9 cellular contexts compared by ENCODE assay signal in genomic region chr7:45923290-45923689, GRCh38. TPM values are rescaled to one million over a fixed set of nuclear protein-coding genes. Genes with fewer than 3 reads are reported as not detected.
DNase-seq lines count a peak whose midpoint lies in the region; ATAC-seq lines count a peak whose summit lies in the region.
"Had no signal": no experiment of that assay in that cellular context is flagged by ENCODE, and none has a peak within 500 bp of the region (broad histone marks: within the 10 kb centered on the region; RNA-seq: fewer than 3 reads in every experiment).

No MANE protein-coding gene starts in this region.

- peak overlapping the region; percentile 91 for H3K4ac ChIP-seq in trophoblast cell (ENCODE audit: low read depth, low read length)

- no CpG with 5 or more reads among the region's 9 CpGs for WGBS in trophoblast cell (ENCODE audit: extremely low coverage, insufficient coverage, insufficient read length)

- no peak overlapping the region for H2AFZ ChIP-seq in trophoblast cell (ENCODE audit: insufficient read depth, low read length, poor library complexity)

- no peak overlapping the region for H3K27ac Mint-ChIP-seq in activated naive CD4-positive, alpha-beta T cell treated with anti-CD3 and anti-CD28 coated beads, Interleukin-2, amount 50 U/mL, for 24 hours

- peak overlapping the region; percentile 98 for H2BK120ac ChIP-seq in trophoblast cell (ENCODE audit: insufficient read depth, low read length, poor library complexity)

- ATAC-seq in Right ventricle myocardium inferior (peak; percentile 35), GM21619 (IDR thresholded peaks at IDR 0.05; ENCODE audit: unreplicated experiment) (no peak)

- H3K4me3 ChIP-seq in trophoblast cell (ENCODE audit: low read depth, low read length), result no peak overlapping the region

- H4K8ac ChIP-seq in trophoblast cell (ENCODE audit: low read depth, low read length), result peak overlapping the region; percentile 82

- peak overlapping the region; percentile 98 for H4K91ac ChIP-seq in trophoblast cell (ENCODE audit: low read depth, low read length)

- peak; percentile 79 for DNase-seq in EH (ENCODE audit: low read depth)
- peak; percentile 80 for DNase-seq in HK-2 (ENCODE audit: unreplicated experiment)
- DNase-seq in OCI-M1 (lab: John Stamatoyannopoulos, UW), result peak; percentile 64
- peak; percentile 78 for DNase-seq in Right ventricle myocardium inferior (ENCODE audit: missing footprints)
- DNase-seq in trophoblast cell, result peak; percentile 61 to 89
- DNase-seq in cortex of kidney (lab: John Stamatoyannopoulos, UW), result no peak

- intact Hi-C loops in Right ventricle myocardium inferior (cut with DNase I), result loop anchor here (2.0 to 5.0 kb wide), 4 partner anchors 679 to 1329 kb away; no protein-coding TSS in a partner anchor

- H3K27ac ChIP-seq in trophoblast cell (ENCODE audit: low read depth, low read length), result peak overlapping the region; percentile 95

- H3K36me3 Mint-ChIP-seq in activated naive CD4-positive, alpha-beta T cell treated with anti-CD3 and anti-CD28 coated beads, Interleukin-2, amount 50 U/mL, for 24 hours, result no peaks in the 10 kb centered on the region

- H3K9me3 Mint-ChIP-seq in activated naive CD4-positive, alpha-beta T cell treated with anti-CD3 and anti-CD28 coated beads, Interleukin-2, amount 50 U/mL, for 24 hours, result no peaks in the 10 kb centered on the region
- H3K9me3 Mint-ChIP-seq: activated naive CD4-positive, alpha-beta T cell treated with anti-CD3 and anti-CD28 coated beads, Interleukin-2, amount 50 U/mL, for 72 hours had no signal

- peak overlapping the region; percentile 99 for H2BK5ac ChIP-seq in trophoblast cell (ENCODE audit: low read depth, low read length, poor library complexity)

- H3K36me3 ChIP-seq in trophoblast cell (ENCODE audit: control insufficient read depth in 1 of 2, insufficient read depth in 2 of 2, low read length in 2 of 2), result peaks cover 14 to 15% of the 10 kb centered on the region in 2 experiments

- no peak overlapping the region for H3K18ac ChIP-seq in trophoblast cell (ENCODE audit: low read length)

- no peak overlapping the region for H2AK5ac ChIP-seq in trophoblast cell (ENCODE audit: low read length)

- peaks cover 48% of the 10 kb centered on the region for H3K79me1 ChIP-seq in trophoblast cell (ENCODE audit: low read length)

- peaks cover 7 to 26% of the 10 kb centered on the region in 2 experiments for H3K4me1 ChIP-seq in trophoblast cell (ENCODE audit: control insufficient read depth in 1 of 2, insufficient read depth in 2 of 2, low read length in 2 of 2)

- H2BK12ac ChIP-seq in trophoblast cell (ENCODE audit: low read length), result peak overlapping the region; percentile 98

- peak overlapping the region; percentile 60 for H3K4me3 Mint-ChIP-seq in activated naive CD4-positive, alpha-beta T cell treated with anti-CD3 and anti-CD28 coated beads, Interleukin-2, amount 50 U/mL, for 24 hours

- H3K4me2 ChIP-seq in trophoblast cell (ENCODE audit: low read length), result no peak overlapping the region

- H3K9me3 ChIP-seq in trophoblast cell (ENCODE audit: insufficient read depth, low read depth, low read length), result no peaks in the 10 kb centered on the region

- no peak overlapping the region for H3K23ac ChIP-seq in trophoblast cell (ENCODE audit: low read length)

- H3K27me3 ChIP-seq in trophoblast cell (ENCODE audit: insufficient read depth, low read length), result no peaks in the 10 kb centered on the region

- peaks cover 26% of the 10 kb centered on the region for H3K4me1 Mint-ChIP-seq in activated naive CD4-positive, alpha-beta T cell treated with anti-CD3 and anti-CD28 coated beads, Interleukin-2, amount 50 U/mL, for 24 hours

- H3K14ac ChIP-seq in trophoblast cell (ENCODE audit: low read length), result no peak overlapping the region

- H3K79me2 ChIP-seq in trophoblast cell (ENCODE audit: control insufficient read depth, insufficient read depth, low read length, poor library complexity), result peaks cover 27% of the 10 kb centered on the region

- H4K12ac ChIP-seq in trophoblast cell (ENCODE audit: low read depth, low read length), result peak overlapping the region; percentile 40

- H3K27me3 Mint-ChIP-seq in activated naive CD4-positive, alpha-beta T cell treated with anti-CD3 and anti-CD28 coated beads, Interleukin-2, amount 50 U/mL, for 24 hours, result peaks cover 37% of the 10 kb centered on the region

- H3K9ac ChIP-seq in trophoblast cell (ENCODE audit: low read length), result no peak overlapping the region

RNA-seq across cellular contexts. Expression of gene IGFBP3, which starts 2.2 kb away (rescaled TPM):
- 45.4 TPM for total RNA-seq in Right ventricle myocardium inferior
- 2,874 and 2,927 TPM in 2 replicates for polyA plus RNA-seq in trophoblast cell (2013)

RNA-seq across cellular contexts. Expression of gene IGFBP1, which starts 35.0 kb away (rescaled TPM):
- not detected for total RNA-seq in Right ventricle myocardium inferior
- polyA plus RNA-seq in trophoblast cell (2013), result 0.04 TPM in 1 of 2 replicates, not detected in the other
- total RNA-seq: activated naive CD4-positive, alpha-beta T cell treated with anti-CD3 and anti-CD28 coated beads, Interleukin-2, amount 50 U/mL, for 72 hours had no signal

RNA-seq across cellular contexts. Expression of gene CCDC201, which starts 50.4 kb away (rescaled TPM):
- not detected for total RNA-seq in Right ventricle myocardium inferior
- not detected in 2 replicates for polyA plus RNA-seq in trophoblast cell (2013)
- total RNA-seq: activated naive CD4-positive, alpha-beta T cell treated with anti-CD3 and anti-CD28 coated beads, Interleukin-2, amount 50 U/mL, for 72 hours had no signal
